9 cellular contexts compared by ENCODE assay signal in genomic region chr1:161069731-161070270, GRCh38. TPM values are rescaled to one million over a fixed set of nuclear protein-coding genes. Genes with fewer than 3 reads are reported as not detected.
A peak's percentile ranks its signal among the peaks of the same experiment; 100 is the strongest.
DNase-seq lines count a peak whose midpoint lies in the region; ATAC-seq and TF ChIP-seq lines count a peak whose summit lies in the region.
"Had no signal": no experiment of that assay in that cellular context is flagged by ENCODE, and none has a peak within 500 bp of the region (broad histone marks: within the 10 kb centered on the region; RNA-seq: fewer than 3 reads in every experiment).

Gene ARHGAP30 (minus strand): TSS chr1:161069891. CDS start chr1:161069624, 267 bp downstream.

- DNase-seq in activated CD4-positive, alpha-beta T cell treated with anti-CD3 and anti-CD28 coated beads for 4 hours: peak; percentile 75 to 77
- peak; percentile 56 for DNase-seq in effector CD8-positive, alpha-beta T cell (lab: John Stamatoyannopoulos, UW)
- peak; percentile 73 for DNase-seq in sciatic nerve (ENCODE audit: low spot score)
- peak; percentile 25 for DNase-seq in uterus
- DNase-seq in mammary epithelial cell: no peak
- no peak for DNase-seq in ecto neural progenitor cell (ENCODE audit: low spot score)

- H3K4me3 ChIP-seq in uterus (no peak within 1 kb of the TSS), mammary epithelial cell (replicated peaks in 1 of 3; ENCODE audit: insufficient read depth in 1 of 3, low read depth in 2 of 3, low read length in 3 of 3) (no peak within 1 kb of the TSS)

- TF ChIP-seq CTCF in uterus (IDR thresholded peaks at IDR 0.05): no peak
- TF ChIP-seq CTCF in mammary epithelial cell (conservative IDR thresholded peaks at IDR 0.05 in 1 of 2, IDR thresholded peaks at IDR 0.05 in 1 of 2; ENCODE audit: extremely low read depth in 1 of 2, insufficient read depth in 1 of 2, low read depth in 1 of 2, low read length in 2 of 2): no peak

- dilution Hi-C loops in mammary epithelial cell (cut with HindIII; ENCODE audit: low sequenced_read_pairs): no loop called here

- no peak within 1 kb of the TSS for H2AFZ ChIP-seq in mammary epithelial cell (ENCODE audit: low read depth, low read length)

- H3K79me2 ChIP-seq in mammary epithelial cell (ENCODE audit: insufficient read depth, low read length): no peaks in the 10 kb centered on the region

- H4K20me1 ChIP-seq in mammary epithelial cell (ENCODE audit: insufficient read depth, low read length): no peaks in the 10 kb centered on the region

- 87% methylated on average over 8 of the region's 9 CpGs for WGBS in mammary epithelial cell (ENCODE audit: low coverage, missing lambda C conversion rate)

- H3K27ac ChIP-seq in uterus (no peak within 1 kb of the TSS), mammary epithelial cell (ENCODE audit: insufficient read depth, low read depth, low read length) (no peak within 1 kb of the TSS)

- H3K9me3 ChIP-seq in uterus (no peaks in the 10 kb centered on the region), mammary epithelial cell (replicated peaks; ENCODE audit: insufficient read depth, low read length) (no peaks in the 10 kb centered on the region)

- H3K36me3 ChIP-seq in uterus (no peaks in the 10 kb centered on the region), mammary epithelial cell (ENCODE audit: insufficient read depth, low read length) (no peaks in the 10 kb centered on the region)

- peak; percentile 83 for ATAC-seq in GM19438 (IDR thresholded peaks at IDR 0.05; ENCODE audit: low read depth, unreplicated experiment)
- peak; percentile 84 for ATAC-seq in HG03520 (IDR thresholded peaks at IDR 0.05; ENCODE audit: unreplicated experiment)
- peak; percentile 75 for ATAC-seq in sciatic nerve

- H3K27me3 ChIP-seq in uterus: no peaks in the 10 kb centered on the region
- no peaks in the 10 kb centered on the region for H3K27me3 ChIP-seq in mammary epithelial cell (ENCODE audit: insufficient read depth, low read length)

- intact Hi-C loops in sciatic nerve (cut with DNase I) (no loop called here), uterus (cut with DNase I; ENCODE audit: low total_unique reads) (no loop called here), mammary epithelial cell (cut with micrococcal nuclease) (no loop called here)

- BruUV-seq in mammary epithelial cell (replicated peaks; lab: Mats Ljungman, UMichigan): no TSS peak

- no peak for TF ChIP-seq POLR2A in uterus (IDR thresholded peaks at IDR 0.05)

- H3K4me2 ChIP-seq in mammary epithelial cell (ENCODE audit: insufficient read depth, low read depth, low read length): no peak within 1 kb of the TSS

- H3K4me1 ChIP-seq in uterus (no peaks in the 10 kb centered on the region), mammary epithelial cell (ENCODE audit: insufficient read depth, low read length) (peaks cover 29% of the 10 kb centered on the region)

- in situ Hi-C loops in mammary epithelial cell (cut with MboI; ENCODE audit: low sequenced_read_pairs in 2 of 2): loop anchor here in 1 of 2 donors (5.0 kb wide), 1 partner anchor 32 kb away; no protein-coding TSS in a partner anchor

- CTCF ChIA-PET in mammary epithelial cell (lab: Charles Lee; ENCODE audit: low non-redundant PET): no interaction called here

- H3K9ac ChIP-seq in mammary epithelial cell (ENCODE audit: insufficient read depth, low read length): no peak within 1 kb of the TSS

RNA-seq across cellular contexts. Expression of gene ARHGAP30, which starts in this region (rescaled TPM):
- 13.7 TPM for total RNA-seq in sciatic nerve
- 1 to 10 TPM in 3 of 4 donors, under 1 TPM in 1; 0.88 to 3.4 (median 2.6) TPM for total RNA-seq in uterus
- total RNA-seq in mammary epithelial cell: under 1 TPM; 0.17 to 0.26 TPM
- polyA plus RNA-seq in mammary epithelial cell: 0.03 TPM
- not detected for polyA minus RNA-seq in mammary epithelial cell
- total RNA-seq: dermis microvascular lymphatic vessel endothelial cell had no signal

Comparison
In these comparisons a context has a peak if more than half of its experiments do, and no peak if none do; other contexts are left out.
1. DNase-seq: peak in activated CD4-positive, alpha-beta T cell treated with anti-CD3 and anti-CD28 coated beads for 4 hours (2 of 2), effector CD8-positive, alpha-beta T cell (single experiment), sciatic nerve (single experiment) and uterus (2 of 2); none in mammary epithelial cell (single experiment) and ecto neural progenitor cell (single experiment).
2. Peak in every context shown above with its lines, with median percentiles within 50 percentile points of each other: ATAC-seq.